In genomic region chr14:106396999-106397398, GRCh38 we compare ENCODE assay signal across 21 cellular contexts.
A peak's percentile ranks its signal among the peaks of the same experiment; 100 is the strongest.
DNase-seq lines count a peak whose midpoint lies in the region; ATAC-seq and TF ChIP-seq lines count a peak whose summit lies in the region.
"Had no signal": no experiment of that assay in that cellular context is flagged by ENCODE, and none has a peak within 500 bp of the region (broad histone marks: within the 10 kb centered on the region; RNA-seq: fewer than 3 reads in every experiment).

No MANE protein-coding gene starts in this region.

- no peaks in the 10 kb centered on the region for H3K27me3 ChIP-seq in CD4-positive, alpha-beta memory T cell (ENCODE audit: insufficient read depth, low read length)
- H3K27me3 ChIP-seq: colonic mucosa, neural progenitor cell had no signal

- no peak for ATAC-seq in activated CD8-positive, alpha-beta memory T cell treated with anti-CD3 and anti-CD28 coated beads, Interleukin-2, amount 10 ng/mL, durations not matched to agents 7 days and 5 days
- ATAC-seq in activated naive CD8-positive, alpha-beta T cell treated with anti-CD3 and anti-CD28 coated beads, Interleukin-2, amount 10 ng/mL, durations not matched to agents 7 days and 5 days (ENCODE audit: low read depth): no peak
- no peak for ATAC-seq in GM19324 (IDR thresholded peaks at IDR 0.05; ENCODE audit: low FRiP score, unreplicated experiment)
- ATAC-seq: left ventricle myocardium superior had no signal

- TF ChIP-seq CTCF in mesothelial cell of epicardium (IDR thresholded peaks at IDR 0.05; ENCODE audit: unreplicated experiment): no peak

- intact Hi-C loops in CD4-positive, alpha-beta memory T cell (cut with micrococcal nuclease): no loop called here

- H3K4me3 ChIP-seq in CD4-positive, alpha-beta memory T cell (ENCODE audit: low read length in 2 of 2): no peak overlapping the region
- H3K4me3 ChIP-seq: breast epithelium, colonic mucosa, neural progenitor cell, sigmoid colon had no signal

- H3K36me3 Mint-ChIP-seq in activated CD8-positive, alpha-beta memory T cell treated with anti-CD3 and anti-CD28 coated beads, Interleukin-2, amount 10 ng/mL, durations not matched to agents 7 days and 5 days: no peaks in the 10 kb centered on the region
- H3K36me3 Mint-ChIP-seq in CD4-positive, alpha-beta memory T cell: no peaks in the 10 kb centered on the region
- H3K36me3 Mint-ChIP-seq in activated naive CD8-positive, alpha-beta T cell treated with anti-CD3 and anti-CD28 coated beads, Interleukin-2, amount 10 ng/mL, durations not matched to agents 7 days and 5 days: peaks cover 1% of the 10 kb centered on the region
- H3K36me3 Mint-ChIP-seq in mesothelial cell of epicardium: peaks cover 3% of the 10 kb centered on the region
- H3K36me3 Mint-ChIP-seq: neural progenitor cell had no signal

- CTCF ChIA-PET in activated CD8-positive, alpha-beta memory T cell treated with anti-CD3 and anti-CD28 coated beads, Interleukin-2, amount 10 ng/mL, durations not matched to agents 7 days and 5 days (lab: Charles Lee): interaction anchor here (1.1 to 5.3 kb wide), 4 partner anchors 19 to 111 kb away, joined by 3 to 46 read pairs (median 4); no protein-coding TSS in a partner anchor
- CTCF ChIA-PET in CD4-positive, alpha-beta memory T cell (lab: Charles Lee; ENCODE audit: partially characterized antibody): interaction anchor here (0.9 to 3.8 kb wide), 4 partner anchors 12 to 22 kb away, joined by 3 to 13 read pairs (median 7); no protein-coding TSS in a partner anchor

- H3K27ac ChIP-seq in CD4-positive, alpha-beta memory T cell (ENCODE audit: low read depth, low read length): peak overlapping the region; percentile 38
- H3K27ac ChIP-seq: breast epithelium, colonic mucosa, neural progenitor cell, sigmoid colon had no signal

- peak overlapping the region; percentile 1 for H3K27ac Mint-ChIP-seq in activated CD8-positive, alpha-beta memory T cell treated with anti-CD3 and anti-CD28 coated beads, Interleukin-2, amount 10 ng/mL, durations not matched to agents 7 days and 5 days
- H3K27ac Mint-ChIP-seq in CD4-positive, alpha-beta memory T cell: peak overlapping the region; percentile 36 to 95 (median 85)
- peak overlapping the region; percentile 35 for H3K27ac Mint-ChIP-seq in activated naive CD8-positive, alpha-beta T cell treated with anti-CD3 and anti-CD28 coated beads, Interleukin-2, amount 10 ng/mL, durations not matched to agents 7 days and 5 days
- no peak overlapping the region for H3K27ac Mint-ChIP-seq in mesothelial cell of epicardium
- H3K27ac Mint-ChIP-seq: neural progenitor cell had no signal

- no peaks in the 10 kb centered on the region for H3K9me3 Mint-ChIP-seq in activated CD8-positive, alpha-beta memory T cell treated with anti-CD3 and anti-CD28 coated beads, Interleukin-2, amount 10 ng/mL, durations not matched to agents 7 days and 5 days (ENCODE audit: low read depth)
- H3K9me3 Mint-ChIP-seq in CD4-positive, alpha-beta memory T cell: peaks cover 0 to 3% (median 0%) of the 10 kb centered on the region in 8 donors
- H3K9me3 Mint-ChIP-seq in activated naive CD8-positive, alpha-beta T cell treated with anti-CD3 and anti-CD28 coated beads, Interleukin-2, amount 10 ng/mL, durations not matched to agents 7 days and 5 days: no peaks in the 10 kb centered on the region
- peaks cover 51% of the 10 kb centered on the region for H3K9me3 Mint-ChIP-seq in mesothelial cell of epicardium

- H3K4me1 Mint-ChIP-seq in activated CD8-positive, alpha-beta memory T cell treated with anti-CD3 and anti-CD28 coated beads, Interleukin-2, amount 10 ng/mL, durations not matched to agents 7 days and 5 days: peaks cover 33% of the 10 kb centered on the region
- peaks cover 20 to 45% (median 30%) of the 10 kb centered on the region in 4 donors for H3K4me1 Mint-ChIP-seq in CD4-positive, alpha-beta memory T cell
- H3K4me1 Mint-ChIP-seq in activated naive CD8-positive, alpha-beta T cell treated with anti-CD3 and anti-CD28 coated beads, Interleukin-2, amount 10 ng/mL, durations not matched to agents 7 days and 5 days: peaks cover 29% of the 10 kb centered on the region
- no peaks in the 10 kb centered on the region for H3K4me1 Mint-ChIP-seq in mesothelial cell of epicardium
- H3K4me1 Mint-ChIP-seq: neural progenitor cell had no signal

- DNase-seq in activated CD8-positive, alpha-beta memory T cell treated with anti-CD3 and anti-CD28 coated beads, Interleukin-2, amount 10 ng/mL, durations not matched to agents 7 days and 5 days: no peak
- DNase-seq in activated CD8-positive, alpha-beta memory T cell treated with anti-CD3 and anti-CD28 coated beads, Interleukin-2, amount 50 U/mL, for 4 hours: no peak
- no peak for DNase-seq in CD4-positive, alpha-beta memory T cell
- DNase-seq in NCI-H526 (lab: John Stamatoyannopoulos, UW) (peak; percentile 74 to 89), NCI-H1694 (lab: John Stamatoyannopoulos, UW) (no peak), mesothelial cell of epicardium (ENCODE audit: low spot score in 2 of 2, unreplicated experiment in 2 of 2) (no peak)
- no peak for DNase-seq in activated naive CD8-positive, alpha-beta T cell treated with anti-CD3 and anti-CD28 coated beads, Interleukin-2, amount 10 ng/mL, durations not matched to agents 7 days and 5 days
- DNase-seq: ACHN, amniotic stem cell, C1 segment of cervical spinal cord, colonic mucosa, H7, left ventricle myocardium superior, NCI-H1105 treated with DMSO at 0.1 percent for 48 hours, NCI-H524 treated with DMSO at 0.1 percent for 48 hours, posterior cingulate gyrus, SHP77, sigmoid colon had no signal

- peaks cover 17% of the 10 kb centered on the region for H3K27me3 Mint-ChIP-seq in activated CD8-positive, alpha-beta memory T cell treated with anti-CD3 and anti-CD28 coated beads, Interleukin-2, amount 10 ng/mL, durations not matched to agents 7 days and 5 days
- peaks cover 0 to 5% of the 10 kb centered on the region in 2 donors for H3K27me3 Mint-ChIP-seq in CD4-positive, alpha-beta memory T cell
- H3K27me3 Mint-ChIP-seq in activated naive CD8-positive, alpha-beta T cell treated with anti-CD3 and anti-CD28 coated beads, Interleukin-2, amount 10 ng/mL, durations not matched to agents 7 days and 5 days: peaks cover 8% of the 10 kb centered on the region
- H3K27me3 Mint-ChIP-seq in mesothelial cell of epicardium (ENCODE audit: low read depth): no peaks in the 10 kb centered on the region

- no peaks in the 10 kb centered on the region for H3K9me3 ChIP-seq in CD4-positive, alpha-beta memory T cell (ENCODE audit: control insufficient read depth in 1 of 2, low read length in 2 of 2)
- H3K9me3 ChIP-seq: breast epithelium, colonic mucosa, sigmoid colon had no signal

- H3K36me3 ChIP-seq in CD4-positive, alpha-beta memory T cell (ENCODE audit: insufficient read depth, low read length): no peaks in the 10 kb centered on the region
- H3K36me3 ChIP-seq: breast epithelium, colonic mucosa, neural progenitor cell, sigmoid colon had no signal

- POLR2A ChIA-PET in CD4-positive, alpha-beta memory T cell (lab: Charles Lee; ENCODE audit: partially characterized antibody): interaction anchor here (1.1 kb wide), 1 partner anchor 23 kb away, joined by 3 read pairs; no protein-coding TSS in a partner anchor
- POLR2A ChIA-PET in activated naive CD8-positive, alpha-beta T cell treated with anti-CD3 and anti-CD28 coated beads, Interleukin-2, amount 10 ng/mL, durations not matched to agents 7 days and 5 days (lab: Charles Lee): no interaction called here

- peaks cover 27% of the 10 kb centered on the region for H3K4me1 ChIP-seq in CD4-positive, alpha-beta memory T cell (ENCODE audit: insufficient read depth, low read length)
- H3K4me1 ChIP-seq: breast epithelium, colonic mucosa, neural progenitor cell, sigmoid colon had no signal

- peak overlapping the region; percentile 9 for H3K4me3 Mint-ChIP-seq in activated CD8-positive, alpha-beta memory T cell treated with anti-CD3 and anti-CD28 coated beads, Interleukin-2, amount 10 ng/mL, durations not matched to agents 7 days and 5 days
- H3K4me3 Mint-ChIP-seq in CD4-positive, alpha-beta memory T cell: peak overlapping the region in 6 of 8 donors; percentile 70 to 90 (median 84)
- H3K4me3 Mint-ChIP-seq in activated naive CD8-positive, alpha-beta T cell treated with anti-CD3 and anti-CD28 coated beads, Interleukin-2, amount 10 ng/mL, durations not matched to agents 7 days and 5 days: peak overlapping the region; percentile 35
- H3K4me3 Mint-ChIP-seq in mesothelial cell of epicardium: no peak overlapping the region
- H3K4me3 Mint-ChIP-seq: neural progenitor cell had no signal

Comparison
In these comparisons a context has a peak if more than half of its experiments do, and no peak if none do; other contexts are left out.
1. DNase-seq: peak in NCI-H526 (2 of 2); none in activated CD8-positive, alpha-beta memory T cell treated with anti-CD3 and anti-CD28 coated beads, Interleukin-2, amount 10 ng/mL, durations not matched to agents 7 days and 5 days (single experiment), activated CD8-positive, alpha-beta memory T cell treated with anti-CD3 and anti-CD28 coated beads, Interleukin-2, amount 50 U/mL, for 4 hours (single experiment), CD4-positive, alpha-beta memory T cell (0 of 5), activated naive CD8-positive, alpha-beta T cell treated with anti-CD3 and anti-CD28 coated beads, Interleukin-2, amount 10 ng/mL, durations not matched to agents 7 days and 5 days (single experiment), NCI-H1694 (single experiment) and mesothelial cell of epicardium (0 of 2).